Comparison of ENCODE assay signal across 26 cellular contexts in the genomic region with DNA sequence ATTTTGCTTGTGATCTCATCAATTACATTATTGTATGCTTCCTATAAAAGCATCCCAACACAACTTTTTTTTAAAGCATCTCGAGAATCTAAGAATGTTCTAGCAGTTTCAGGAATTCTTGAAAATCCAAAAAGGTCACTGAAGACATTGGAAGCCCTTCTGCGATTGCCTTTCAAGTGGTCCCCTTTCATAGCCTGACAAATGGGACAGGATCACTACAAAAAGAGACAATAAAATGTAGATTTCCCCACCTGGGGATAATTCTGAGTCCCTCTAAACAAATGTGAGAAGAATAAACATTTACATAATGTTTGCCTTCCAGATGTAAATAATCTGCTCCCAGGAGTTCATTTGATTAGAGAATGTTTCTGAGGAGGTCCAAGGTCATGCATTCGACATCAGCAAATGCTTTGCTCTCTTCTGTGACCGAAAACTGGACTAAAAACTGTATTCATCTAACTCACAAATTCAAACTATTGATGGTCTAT.
"Had no signal": no experiment of that assay in that cellular context is flagged by ENCODE, and none has a peak within 500 bp of the region (broad histone marks: within the 10 kb centered on the region; RNA-seq: fewer than 3 reads in every experiment).

No MANE protein-coding gene starts in this region.

- H3K27me3 ChIP-seq: left lung, pancreas, tibial nerve, uterus had no signal

- H3K9me3 ChIP-seq: left lung, lower lobe of right lung, pancreas, prostate gland, tibial nerve, uterus had no signal

- DNase-seq: hypothalamus; kidney; left colon; left lung; lower lobe of right lung; mammary epithelial cell; mesenchymal stem cell; naive thymus-derived CD8-positive, alpha-beta T cell; nucleus accumbens; pancreas; posterior cingulate gyrus; retina; right cardiac atrium; stimulated activated CD4-positive, alpha-beta T cell treated with anti-CD3 and anti-CD28 coated beads, Interleukin-12 subunit alpha, Interleukin-12 subunit beta, amount 100 ng/mL, for 4 hours; stimulated activated CD4-positive, alpha-beta T cell treated with anti-CD3 and anti-CD28 coated beads, Interleukin-15, amount 100 ng/mL, for 24 hours; stimulated activated CD4-positive, alpha-beta T cell treated with anti-CD3 and anti-CD28 coated beads, Interleukin-2, amount 100 ng/mL, for 24 hours; stimulated activated CD4-positive, alpha-beta T cell treated with anti-CD3 and anti-CD28 coated beads, Interleukin-4, amount 100 ng/mL, for 1 hour; stimulated activated naive CD4-positive, alpha-beta T cell treated with Interleukin-2 at 50 U/mL for 16 hours; stimulated activated naive CD8-positive, alpha-beta T cell treated with anti-CD3 and anti-CD28 coated beads, Interleukin-15, amount 100 ng/mL, for 72 hours; substantia nigra; uterus had no signal

- H3K27ac ChIP-seq: left lung, lower lobe of right lung, pancreas, prostate gland, skin epidermis, tibial nerve, uterus had no signal

- H3K4me1 ChIP-seq: left lung, pancreas, prostate gland, uterus had no signal

- H3K36me3 ChIP-seq: left lung, lower lobe of right lung, pancreas, prostate gland, tibial nerve, uterus had no signal

- H3K4me3 ChIP-seq: left lung, lower lobe of right lung, pancreas, prostate gland, skin epidermis, tibial nerve, uterus had no signal

- ATAC-seq: left colon; left lung; lower lobe of right lung; naive thymus-derived CD8-positive, alpha-beta T cell; pancreas; right cardiac atrium; sciatic nerve; stimulated activated memory B cell treated with anti-CD40 and anti-IgM and Interleukin-4, amounts not matched to agents 10 μg/mL and 1 μg/mL and 100 μg/mL, for 72 hours; stimulated activated naive CD8-positive, alpha-beta T cell treated with anti-CD3 and anti-CD28 coated beads, Interleukin-15, amount 100 ng/mL, for 72 hours had no signal
